In genomic region chr6:139370047-139370706, GRCh38 we compare ENCODE assay signal across 8 cellular contexts. TPM values are rescaled to one million over a fixed set of nuclear protein-coding genes. Genes with fewer than 3 reads are reported as not detected.
DNase-seq lines count a peak whose midpoint lies in the region; ATAC-seq, FAIRE-seq and TF ChIP-seq lines count a peak whose summit lies in the region.

No MANE protein-coding gene starts in this region.

- no peak overlapping the region for H2AFZ ChIP-seq in SU-DHL-6 (ENCODE audit: low read depth, low read length, severe bottlenecking)
- H2AFZ ChIP-seq in fibroblast of lung (ENCODE audit: low read length) = no peak overlapping the region

- no peak for TF ChIP-seq RAD21 in A549 (conservative IDR thresholded peaks at IDR 0.05 in 1 of 2, IDR thresholded peaks at IDR 0.05 in 1 of 2)

- TF ChIP-seq POLR2A in A549 (IDR thresholded peaks at IDR 0.05; ENCODE audit: low read length) = no peak

- WGBS in A549 (ENCODE audit: missing lambda C conversion rate) = 87% methylated on average over 6 of the region's 6 CpGs

- H3K27me3 ChIP-seq in SU-DHL-6 (ENCODE audit: low read length) (no peaks in the 10 kb centered on the region), fibroblast of lung (ENCODE audit: control insufficient read depth, insufficient read depth, low read length) (no peaks in the 10 kb centered on the region)

- no peak overlapping the region for H3K9ac ChIP-seq in SU-DHL-6 (ENCODE audit: low read length)
- no peak overlapping the region for H3K9ac ChIP-seq in fibroblast of lung (ENCODE audit: insufficient read depth, low read length)

- ATAC-seq in A549 (no peak), HG03571 (IDR thresholded peaks at IDR 0.05; ENCODE audit: unreplicated experiment) (no peak)

- in situ Hi-C loops in G401 (cut with HindIII; ENCODE audit: low sequenced_read_pairs) = no loop called here

- POLR2A ChIA-PET in A549 (lab: Yijun Ruan, JAX) = interaction anchor here (0.6 to 1.3 kb wide), 5 partner anchors 9 to 1895 kb away, joined by 3 to 6 read pairs (median 3); no protein-coding TSS in a partner anchor

- no peak for TF ChIP-seq EP300 in A549 (IDR thresholded peaks at IDR 0.05)

- TF ChIP-seq CTCF in A549 (IDR thresholded peaks at IDR 0.05) (no peak), SU-DHL-6 (IDR thresholded peaks at IDR 0.05; ENCODE audit: insufficient read depth, low read length, poor library complexity, severe bottlenecking) (no peak), fibroblast of lung (conservative IDR thresholded peaks at IDR 0.05 in 1 of 2, IDR thresholded peaks at IDR 0.05 in 1 of 2; ENCODE audit: low read depth in 1 of 2, low read length in 2 of 2) (no peak), GM20000 (IDR thresholded peaks at IDR 0.05; ENCODE audit: extremely low read depth, missing control alignments) (no peak)

- no peak for FAIRE-seq in A549 (lab: Jason Lieb, UNC)

- H3K79me2 ChIP-seq in SU-DHL-6 (ENCODE audit: insufficient read depth, low read length) (peaks cover 35% of the 10 kb centered on the region), fibroblast of lung (ENCODE audit: control insufficient read depth, insufficient read depth, low read length) (peaks cover 35% of the 10 kb centered on the region)

- H3K4me3 ChIP-seq in A549 (no peak overlapping the region), SU-DHL-6 (ENCODE audit: insufficient read depth, low read length, poor library complexity, severe bottlenecking) (no peak overlapping the region), fibroblast of lung (replicated peaks in 1 of 4; ENCODE audit: control extremely low read depth in 1 of 4, insufficient read depth in 1 of 4, low read depth in 3 of 4, low read length in 4 of 4) (peak overlapping the region in 2 of 4 experiments; percentile 66 to 99)

- H3K9me2 ChIP-seq in SU-DHL-6 (replicated peaks; ENCODE audit: insufficient read depth, low read length) = no peaks in the 10 kb centered on the region

- peaks cover 30% of the 10 kb centered on the region for H3F3A ChIP-seq in SU-DHL-6 (ENCODE audit: insufficient read depth)

- peaks cover 32% of the 10 kb centered on the region; the same call in 2 of the 3 replicates for H3K4me1 ChIP-seq in A549
- no peaks in the 10 kb centered on the region for H3K4me1 ChIP-seq in fibroblast of lung (ENCODE audit: control insufficient read depth, extremely low read depth, insufficient read depth, low read length)

- no peak for DNase-seq in A549 (ENCODE audit: low read depth in 1 of 2, low spot score in 1 of 2)
- DNase-seq in G401 (ENCODE audit: low spot score) = peak; percentile 95
- DNase-seq in fibroblast of lung (ENCODE audit: low read depth in 2 of 2) = peak; percentile 79 to 93
- DNase-seq in retina = peak; percentile 57
- DNase-seq in ecto neural progenitor cell (ENCODE audit: low spot score) = no peak
- DNase-seq in GM20000 (ENCODE audit: low spot score) = no peak

- H4K20me1 ChIP-seq in SU-DHL-6 (ENCODE audit: low read depth, low read length) = no peaks in the 10 kb centered on the region
- H4K20me1 ChIP-seq in fibroblast of lung (ENCODE audit: control insufficient read depth, extremely low read depth, insufficient read depth, low read length) = peaks cover 3% of the 10 kb centered on the region

- no peaks in the 10 kb centered on the region; the same call in 1 of the 2 replicates for H3K36me3 ChIP-seq in SU-DHL-6 (ENCODE audit: low read length)
- peaks cover 13% of the 10 kb centered on the region for H3K36me3 ChIP-seq in fibroblast of lung (ENCODE audit: control insufficient read depth, insufficient read depth, low read length)

- H3K4me2 ChIP-seq in A549 (peak overlapping the region; percentile 51; the same call in 2 of the 3 replicates), SU-DHL-6 (ENCODE audit: low read depth, low read length, poor library complexity, severe bottlenecking) (peak overlapping the region; percentile 65), fibroblast of lung (ENCODE audit: extremely low read depth, insufficient read depth, low read length) (no peak overlapping the region)

- H3K27ac ChIP-seq in A549 (no peak overlapping the region; a peak in 1 of 6 replicates), SU-DHL-6 (ENCODE audit: low read depth, low read length) (peak overlapping the region; percentile 25), fibroblast of lung (ENCODE audit: insufficient read depth, low read length) (peak overlapping the region; percentile 30)

- H3K9me3 ChIP-seq in A549 (no peaks in the 10 kb centered on the region), SU-DHL-6 (ENCODE audit: insufficient read depth, low read length) (no peaks in the 10 kb centered on the region), fibroblast of lung (ENCODE audit: control insufficient read depth, insufficient read depth, low read depth, low read length) (no peaks in the 10 kb centered on the region)

- CTCF ChIA-PET in A549 (lab: Yijun Ruan, JAX) = interaction anchor here (0.6 to 1.9 kb wide), 13 partner anchors 9 to 1071 kb away, joined by 3 to 7 read pairs (median 3); no protein-coding TSS in a partner anchor

TF ChIP-seq in A549, 52 proteins besides CTCF, POLR2A, EP300 and RAD21:
- TF ChIP-seq NPAS2 (CRISPR knock-in tag; IDR thresholded peaks at IDR 0.05; ENCODE audit: borderline replicate concordance) (no peak), RNF2 (IDR thresholded peaks at IDR 0.05; ENCODE audit: borderline replicate concordance, low read depth) (no peak), ZC3H11A (IDR thresholded peaks at IDR 0.05) (no peak), ZSCAN20 (CRISPR knock-in tag; IDR thresholded peaks at IDR 0.05) (no peak), GATA3 (IDR thresholded peaks at IDR 0.05; ENCODE audit: borderline replicate concordance) (no peak), RFX5 (IDR thresholded peaks at IDR 0.05) (no peak), CEBPB (IDR thresholded peaks at IDR 0.05) (no peak), SMC3 (IDR thresholded peaks at IDR 0.05) (no peak), TFCP2L1 (CRISPR knock-in tag; IDR thresholded peaks at IDR 0.05) (no peak), NFE2L2 (conservative IDR thresholded peaks at IDR 0.05; ENCODE audit: low read length) (no peak), ESRRA (IDR thresholded peaks at IDR 0.05; ENCODE audit: borderline replicate concordance, low read length) (no peak), HEYL (CRISPR knock-in tag; IDR thresholded peaks at IDR 0.05) (no peak), SREBF2 (IDR thresholded peaks at IDR 0.05) (no peak), NR3C1 (IDR thresholded peaks at IDR 0.05) (no peak), BCL3 (IDR thresholded peaks at IDR 0.05) (no peak)
- TF ChIP-seq, protein P1, sequence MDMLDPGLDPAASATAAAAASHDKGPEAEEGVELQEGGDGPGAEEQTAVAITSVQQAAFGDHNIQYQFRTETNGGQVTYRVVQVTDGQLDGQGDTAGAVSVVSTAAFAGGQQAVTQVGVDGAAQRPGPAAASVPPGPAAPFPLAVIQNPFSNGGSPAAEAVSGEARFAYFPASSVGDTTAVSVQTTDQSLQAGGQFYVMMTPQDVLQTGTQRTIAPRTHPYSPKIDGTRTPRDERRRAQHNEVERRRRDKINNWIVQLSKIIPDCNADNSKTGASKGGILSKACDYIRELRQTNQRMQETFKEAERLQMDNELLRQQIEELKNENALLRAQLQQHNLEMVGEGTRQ (IDR thresholded peaks at IDR 0.05) = no peak
- TF ChIP-seq, protein P2, sequence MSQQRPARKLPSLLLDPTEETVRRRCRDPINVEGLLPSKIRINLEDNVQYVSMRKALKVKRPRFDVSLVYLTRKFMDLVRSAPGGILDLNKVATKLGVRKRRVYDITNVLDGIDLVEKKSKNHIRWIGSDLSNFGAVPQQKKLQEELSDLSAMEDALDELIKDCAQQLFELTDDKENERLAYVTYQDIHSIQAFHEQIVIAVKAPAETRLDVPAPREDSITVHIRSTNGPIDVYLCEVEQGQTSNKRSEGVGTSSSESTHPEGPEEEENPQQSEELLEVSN (IDR thresholded peaks at IDR 0.05; ENCODE audit: borderline replicate concordance, low read depth) = no peak

RNA-seq across cellular contexts. Expression of gene CITED2, which starts 4.3 kb away (rescaled TPM):
- 7.1 and 9.3 TPM in 2 replicates for polyA plus RNA-seq in A549 (2011; rRNA removed)
- polyA plus RNA-seq in A549 (2012; cell fraction: cytosol; rRNA removed) = 14.4 and 21.3 TPM in 2 replicates
- 24.4 and 38.8 TPM in 2 replicates for polyA plus RNA-seq in A549 (2012; cell fraction: nucleus; rRNA removed)
- polyA plus RNA-seq in A549 (2017; fragmentation: RNase III; extraction: RNeasy Plus Mini Kit Qiagen cat#74134 plus additional on column Dnase treatment) = 6.4 to 8.2 TPM (median 6.8 TPM) in 3 replicates
- polyA minus RNA-seq in A549 (2011; rRNA and poly(A)+ RNA removed) = 2.7 and 3.6 TPM in 2 replicates
- total RNA-seq in G401 (2014; rRNA removed; shearing (Covaris generic)) = 237 and 287 TPM in 2 replicates
- 94.8 and 139 TPM in 2 replicates for total RNA-seq in fibroblast of lung
- polyA plus RNA-seq in fibroblast of lung = 230 and 370 TPM in 2 replicates
- 293 and 445 TPM in 2 replicates for polyA plus RNA-seq in fibroblast of lung (2012)
- polyA minus RNA-seq in fibroblast of lung (ENCODE audit: low replicate concordance) = 64.5 and 110 TPM in 2 replicates

Comparison
In these comparisons a context has a peak if more than half of its experiments do, and no peak if none do; other contexts are left out.
1. DNase-seq: peak in G401 (single experiment), fibroblast of lung (2 of 2) and retina (single experiment); none in A549 (0 of 2), ecto neural progenitor cell (single experiment) and GM20000 (single experiment).
2. H3K27ac ChIP-seq: peak in SU-DHL-6 (single experiment) and fibroblast of lung (single experiment); none in A549 (0 of 2).